Comparison of ENCODE assay signal across 24 cellular contexts in the genomic region with DNA sequence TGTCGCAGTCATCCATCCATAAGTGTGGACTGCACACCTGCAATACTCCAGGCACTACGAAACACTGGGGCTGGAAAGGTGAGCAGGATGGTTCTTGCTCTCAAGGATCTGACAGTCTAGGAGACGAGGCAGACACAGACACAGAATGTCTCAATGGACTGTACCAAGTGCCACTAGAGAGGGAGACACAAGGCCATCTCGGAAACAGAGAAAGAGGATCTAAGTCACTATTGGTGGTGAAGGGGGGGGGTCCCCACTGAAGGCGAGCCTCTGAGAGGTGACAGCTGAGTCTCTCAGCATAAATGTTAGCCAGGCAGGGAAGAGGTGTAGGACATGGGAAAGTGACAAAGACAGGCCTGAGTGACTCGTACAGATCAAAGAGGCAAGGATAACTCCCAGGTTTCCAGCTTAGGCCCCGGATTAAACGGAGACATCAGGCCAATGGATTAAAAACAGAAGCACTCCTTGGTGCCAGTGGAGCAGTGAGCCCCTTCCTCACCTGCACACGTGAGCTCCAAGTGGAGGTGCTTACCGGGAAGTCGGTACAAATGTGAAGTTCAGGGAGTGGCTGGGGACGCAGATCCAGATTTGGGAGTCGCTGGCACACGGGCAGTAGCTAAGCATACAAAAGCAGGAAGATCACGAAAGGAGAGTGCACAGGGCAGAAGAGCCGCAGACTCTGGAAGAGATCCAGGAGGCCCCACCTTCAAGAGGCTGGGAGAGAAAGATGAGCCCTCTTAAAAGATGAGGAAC.
DNase-seq lines count a peak whose midpoint lies in the region; ATAC-seq and TF ChIP-seq lines count a peak whose summit lies in the region.
"Had no signal": no experiment of that assay in that cellular context is flagged by ENCODE, and none has a peak within 500 bp of the region (broad histone marks: within the 10 kb centered on the region; RNA-seq: fewer than 3 reads in every experiment).

No MANE protein-coding gene starts in this region.

- H3K4me1 ChIP-seq in cardiac muscle cell (ENCODE audit: low read depth) (peaks cover 63% of the 10 kb centered on the region), right cardiac atrium (ENCODE audit: control insufficient read depth, insufficient read depth, low read length) (peaks cover 22% of the 10 kb centered on the region)
- H3K4me1 ChIP-seq: colonic mucosa had no signal

- H3K36me3 Mint-ChIP-seq in stimulated activated effector memory CD8-positive, alpha-beta T cell treated with anti-CD3 and anti-CD28 coated beads, Interleukin-12 subunit alpha, Interleukin-12 subunit beta, amount 100 ng/mL, for 72 hours = peaks cover 34% of the 10 kb centered on the region

- H3K27ac ChIP-seq in cardiac muscle cell = peak overlapping the region; percentile 80
- 0 out of 2 replicates have a peak overlapping the region, but pooled peaks have one; percentile 3 for H3K27ac ChIP-seq in RWPE1
- peak overlapping the region; percentile 71 for H3K27ac ChIP-seq in right cardiac atrium (ENCODE audit: low read length)
- H3K27ac ChIP-seq: 22Rv1, body of pancreas, colonic mucosa had no signal

- DNase-seq in cardiac muscle cell (ENCODE audit: low read depth in 1 of 2, low spot score in 1 of 2) = no peak
- DNase-seq in Right ventricle myocardium superior = no peak
- no peak for DNase-seq in RWPE1 (ENCODE audit: low spot score)
- DNase-seq in right cardiac atrium = peak in 1 of 3 donors; percentile 41
- no peak for DNase-seq in stimulated activated effector memory CD8-positive, alpha-beta T cell treated with anti-CD3 and anti-CD28 coated beads, Interleukin-12 subunit alpha, Interleukin-12 subunit beta, amount 100 ng/mL, for 72 hours (ENCODE audit: low spot score in 2 of 2)
- no peak for DNase-seq in omental fat pad (ENCODE audit: low spot score)
- DNase-seq: activated CD4-positive, alpha-beta memory T cell treated with anti-CD3 and anti-CD28 coated beads for 36 hours; activated CD4-positive, CD25-positive, alpha-beta regulatory T cell; activated effector memory CD4-positive, alpha-beta T cell treated with Interleukin-2 at 50 U/mL for 16 hours; activated naive CD8-positive, alpha-beta T cell treated with anti-CD3 and anti-CD28 coated beads, Interleukin-2, amount 50 U/mL, for 24 hours; AML-193; body of pancreas; colonic mucosa; COR-L47; DND-41; NCI-H1417; NCI-H510A treated with DMSO at 0.1 percent for 48 hours; stimulated activated CD4-positive, alpha-beta T cell treated with anti-CD3 and anti-CD28 coated beads, Interleukin-4, amount 100 ng/mL, for 1 hour; stimulated activated naive CD8-positive, alpha-beta T cell treated with anti-CD3 and anti-CD28 coated beads, Interleukin-15, amount 100 ng/mL, for 72 hours; trophoblast cell had no signal

- H3K4me3 ChIP-seq in cardiac muscle cell (no peak overlapping the region), right cardiac atrium (ENCODE audit: low read length) (no peak overlapping the region)
- H3K4me3 ChIP-seq: body of pancreas, colonic mucosa, GM23338 had no signal

- POLR2A ChIA-PET in RWPE1 (lab: Yijun Ruan, JAX; ENCODE audit: low non-redundant PET) = no interaction called here

- H3K27me3 ChIP-seq in cardiac muscle cell (no peaks in the 10 kb centered on the region), right cardiac atrium (ENCODE audit: control insufficient read depth, insufficient read depth) (no peaks in the 10 kb centered on the region)
- H3K27me3 ChIP-seq: body of pancreas, colonic mucosa had no signal

- H3K9me3 ChIP-seq in cardiac muscle cell (ENCODE audit: low read depth) (no peaks in the 10 kb centered on the region), right cardiac atrium (ENCODE audit: control insufficient read depth, low read length) (no peaks in the 10 kb centered on the region)
- H3K9me3 ChIP-seq: body of pancreas, colonic mucosa had no signal

- CTCF ChIA-PET in RWPE1 (lab: Yijun Ruan, JAX) = no interaction called here

- H3K9me3 Mint-ChIP-seq in stimulated activated effector memory CD8-positive, alpha-beta T cell treated with anti-CD3 and anti-CD28 coated beads, Interleukin-12 subunit alpha, Interleukin-12 subunit beta, amount 100 ng/mL, for 72 hours = no peaks in the 10 kb centered on the region
- H3K9me3 Mint-ChIP-seq: activated CD4-positive, alpha-beta memory T cell treated with anti-CD3 and anti-CD28 coated beads for 36 hours; activated naive CD8-positive, alpha-beta T cell treated with anti-CD3 and anti-CD28 coated beads, Interleukin-2, amount 50 U/mL, for 24 hours; GM23338; stimulated activated naive CD8-positive, alpha-beta T cell treated with anti-CD3 and anti-CD28 coated beads, Interleukin-15, amount 100 ng/mL, for 72 hours had no signal

- H3K36me3 ChIP-seq in cardiac muscle cell = peaks cover 25% of the 10 kb centered on the region
- H3K36me3 ChIP-seq: colonic mucosa had no signal

- peaks cover 10% of the 10 kb centered on the region for H3K4me1 Mint-ChIP-seq in stimulated activated effector memory CD8-positive, alpha-beta T cell treated with anti-CD3 and anti-CD28 coated beads, Interleukin-12 subunit alpha, Interleukin-12 subunit beta, amount 100 ng/mL, for 72 hours
- H3K4me1 Mint-ChIP-seq: stimulated activated naive CD8-positive, alpha-beta T cell treated with anti-CD3 and anti-CD28 coated beads, Interleukin-15, amount 100 ng/mL, for 72 hours had no signal

- intact Hi-C loops in Right ventricle myocardium superior (cut with DNase I) = loop anchor here (5.0 to 10.0 kb wide), 2 partner anchors 75 to 162 kb away; no protein-coding TSS in a partner anchor
- intact Hi-C loops in right cardiac atrium (cut with DNase I) = loop anchor here in 3 of 4 donors (10.0 kb wide), 3 partner anchors 108 to 168 kb away; partner anchors contain the start of gene PEX26 (in 1 of the 3)

- peak overlapping the region; percentile 52 for H3K27ac Mint-ChIP-seq in stimulated activated effector memory CD8-positive, alpha-beta T cell treated with anti-CD3 and anti-CD28 coated beads, Interleukin-12 subunit alpha, Interleukin-12 subunit beta, amount 100 ng/mL, for 72 hours
- H3K27ac Mint-ChIP-seq: activated CD4-positive, alpha-beta memory T cell treated with anti-CD3 and anti-CD28 coated beads for 36 hours; activated naive CD8-positive, alpha-beta T cell treated with anti-CD3 and anti-CD28 coated beads, Interleukin-2, amount 50 U/mL, for 24 hours; GM23338 had no signal

- no peak for ATAC-seq in Right ventricle myocardium superior (ENCODE audit: poor library complexity)
- no peak for ATAC-seq in right cardiac atrium
- ATAC-seq in stimulated activated effector memory CD8-positive, alpha-beta T cell treated with anti-CD3 and anti-CD28 coated beads, Interleukin-12 subunit alpha, Interleukin-12 subunit beta, amount 100 ng/mL, for 72 hours = no peak
- no peak for ATAC-seq in HG02623 (IDR thresholded peaks at IDR 0.05; ENCODE audit: unreplicated experiment)
- no peak for ATAC-seq in omental fat pad (ENCODE audit: low FRiP score)
- ATAC-seq in HG02588 (IDR thresholded peaks at IDR 0.05; ENCODE audit: unreplicated experiment) = no peak
- ATAC-seq: activated naive CD8-positive, alpha-beta T cell treated with anti-CD3 and anti-CD28 coated beads, Interleukin-2, amount 50 U/mL, for 24 hours; body of pancreas; GM23338; stimulated activated naive CD8-positive, alpha-beta T cell treated with anti-CD3 and anti-CD28 coated beads, Interleukin-15, amount 100 ng/mL, for 72 hours had no signal

- 69% methylated on average over 16 of the region's 16 CpGs for WGBS in right cardiac atrium

- TF ChIP-seq CTCF in cardiac muscle cell (IDR thresholded peaks at IDR 0.05; ENCODE audit: low read depth, low read length) (no peak), RWPE1 (conservative IDR thresholded peaks at IDR 0.05; ENCODE audit: low read depth) (no peak), omental fat pad (IDR thresholded peaks at IDR 0.05) (no peak)

- no peak overlapping the region for H3K4me3 Mint-ChIP-seq in stimulated activated effector memory CD8-positive, alpha-beta T cell treated with anti-CD3 and anti-CD28 coated beads, Interleukin-12 subunit alpha, Interleukin-12 subunit beta, amount 100 ng/mL, for 72 hours
- H3K4me3 Mint-ChIP-seq: activated CD4-positive, alpha-beta memory T cell treated with anti-CD3 and anti-CD28 coated beads for 36 hours; activated naive CD8-positive, alpha-beta T cell treated with anti-CD3 and anti-CD28 coated beads, Interleukin-2, amount 50 U/mL, for 24 hours; GM23338; stimulated activated naive CD8-positive, alpha-beta T cell treated with anti-CD3 and anti-CD28 coated beads, Interleukin-15, amount 100 ng/mL, for 72 hours had no signal

Comparison
In these comparisons a context has a peak if more than half of its experiments do, and no peak if none do; other contexts are left out.
1. H3K27ac ChIP-seq: peak in every context shown above with its lines; median percentile 80 in cardiac muscle cell; 71 in right cardiac atrium; 3 in RWPE1.